In the genomic region with DNA sequence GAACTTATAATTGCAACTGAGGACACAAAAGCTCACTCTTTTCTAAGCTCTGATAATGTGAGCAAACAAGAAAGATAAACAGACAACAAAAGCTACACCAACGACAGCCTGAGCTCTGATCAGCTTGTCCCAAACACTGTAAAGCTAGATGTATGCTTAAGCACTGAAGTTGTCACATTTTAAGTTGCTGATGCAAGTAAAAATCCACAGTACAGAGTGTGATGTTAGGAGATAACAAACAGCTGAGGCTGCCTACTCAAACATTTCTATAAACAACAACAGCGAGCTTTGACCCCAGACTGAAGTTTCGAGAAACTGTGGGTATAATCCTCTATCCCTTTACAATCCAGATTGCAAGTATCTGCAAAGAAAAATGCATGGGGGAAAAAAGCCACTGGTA, we compare ENCODE assay signal across 2 cellular contexts.
TF ChIP-seq lines count a peak whose summit lies in the region.

No MANE protein-coding gene starts in this region.

TF ChIP-seq in K562, 482 proteins besides CTCF, POLR2A, EP300 and RAD21 (continued from another document):
- TF ChIP-seq NFYB (IDR thresholded peaks at IDR 0.05; ENCODE audit: extremely low read depth, insufficient read length) (no peak), ZNF699 (CRISPR knock-in tag; IDR thresholded peaks at IDR 0.05; ENCODE audit: insufficient replicate concordance) (no peak), C11orf30 (IDR thresholded peaks at IDR 0.05; ENCODE audit: low read depth) (peak; percentile 50; the same call in 1 of the 2 replicates), MCM2 (IDR thresholded peaks at IDR 0.05; ENCODE audit: low read depth) (no peak), ASH1L (IDR thresholded peaks at IDR 0.05; ENCODE audit: borderline replicate concordance, low read depth, partially characterized antibody) (no peak)
- TF ChIP-seq, protein P1, sequence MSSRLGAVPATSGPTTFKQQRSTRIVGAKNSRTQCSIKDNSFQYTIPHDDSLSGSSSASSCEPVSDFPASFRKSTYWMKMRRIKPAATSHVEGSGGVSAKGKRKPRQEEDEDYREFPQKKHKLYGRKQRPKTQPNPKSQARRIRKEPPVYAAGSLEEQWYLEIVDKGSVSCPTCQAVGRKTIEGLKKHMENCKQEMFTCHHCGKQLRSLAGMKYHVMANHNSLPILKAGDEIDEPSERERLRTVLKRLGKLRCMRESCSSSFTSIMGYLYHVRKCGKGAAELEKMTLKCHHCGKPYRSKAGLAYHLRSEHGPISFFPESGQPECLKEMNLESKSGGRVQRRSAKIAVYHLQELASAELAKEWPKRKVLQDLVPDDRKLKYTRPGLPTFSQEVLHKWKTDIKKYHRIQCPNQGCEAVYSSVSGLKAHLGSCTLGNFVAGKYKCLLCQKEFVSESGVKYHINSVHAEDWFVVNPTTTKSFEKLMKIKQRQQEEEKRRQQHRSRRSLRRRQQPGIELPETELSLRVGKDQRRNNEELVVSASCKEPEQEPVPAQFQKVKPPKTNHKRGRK (tag; IDR thresholded peaks at IDR 0.05), result no peak

TF ChIP-seq in HepG2, 621 proteins besides CTCF, POLR2A, EP300 and RAD21 (continued from another document and continues in another):
- TF ChIP-seq GATA4 (IDR thresholded peaks at IDR 0.05; ENCODE audit: borderline replicate concordance, low read depth), result peak; percentile 61; the same call in 1 of the 2 replicates
- TF ChIP-seq PHB2 (IDR thresholded peaks at IDR 0.05; ENCODE audit: partially characterized antibody), result no peak
- TF ChIP-seq, protein P2, sequence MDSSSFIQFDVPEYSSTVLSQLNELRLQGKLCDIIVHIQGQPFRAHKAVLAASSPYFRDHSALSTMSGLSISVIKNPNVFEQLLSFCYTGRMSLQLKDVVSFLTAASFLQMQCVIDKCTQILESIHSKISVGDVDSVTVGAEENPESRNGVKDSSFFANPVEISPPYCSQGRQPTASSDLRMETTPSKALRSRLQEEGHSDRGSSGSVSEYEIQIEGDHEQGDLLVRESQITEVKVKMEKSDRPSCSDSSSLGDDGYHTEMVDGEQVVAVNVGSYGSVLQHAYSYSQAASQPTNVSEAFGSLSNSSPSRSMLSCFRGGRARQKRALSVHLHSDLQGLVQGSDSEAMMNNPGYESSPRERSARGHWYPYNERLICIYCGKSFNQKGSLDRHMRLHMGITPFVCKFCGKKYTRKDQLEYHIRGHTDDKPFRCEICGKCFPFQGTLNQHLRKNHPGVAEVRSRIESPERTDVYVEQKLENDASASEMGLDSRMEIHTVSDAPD (CRISPR knock-in tag; IDR thresholded peaks at IDR 0.05), result no peak
- TF ChIP-seq, protein P3, sequence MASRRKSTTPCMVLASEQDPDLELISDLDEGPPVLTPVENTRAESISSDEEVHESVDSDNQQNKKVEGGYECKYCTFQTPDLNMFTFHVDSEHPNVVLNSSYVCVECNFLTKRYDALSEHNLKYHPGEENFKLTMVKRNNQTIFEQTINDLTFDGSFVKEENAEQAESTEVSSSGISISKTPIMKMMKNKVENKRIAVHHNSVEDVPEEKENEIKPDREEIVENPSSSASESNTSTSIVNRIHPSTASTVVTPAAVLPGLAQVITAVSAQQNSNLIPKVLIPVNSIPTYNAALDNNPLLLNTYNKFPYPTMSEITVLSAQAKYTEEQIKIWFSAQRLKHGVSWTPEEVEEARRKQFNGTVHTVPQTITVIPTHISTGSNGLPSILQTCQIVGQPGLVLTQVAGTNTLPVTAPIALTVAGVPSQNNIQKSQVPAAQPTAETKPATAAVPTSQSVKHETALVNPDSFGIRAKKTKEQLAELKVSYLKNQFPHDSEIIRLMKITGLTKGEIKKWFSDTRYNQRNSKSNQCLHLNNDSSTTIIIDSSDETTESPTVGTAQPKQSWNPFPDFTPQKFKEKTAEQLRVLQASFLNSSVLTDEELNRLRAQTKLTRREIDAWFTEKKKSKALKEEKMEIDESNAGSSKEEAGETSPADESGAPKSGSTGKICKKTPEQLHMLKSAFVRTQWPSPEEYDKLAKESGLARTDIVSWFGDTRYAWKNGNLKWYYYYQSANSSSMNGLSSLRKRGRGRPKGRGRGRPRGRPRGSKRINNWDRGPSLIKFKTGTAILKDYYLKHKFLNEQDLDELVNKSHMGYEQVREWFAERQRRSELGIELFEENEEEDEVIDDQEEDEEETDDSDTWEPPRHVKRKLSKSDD (CRISPR knock-in tag; IDR thresholded peaks at IDR 0.05; ENCODE audit: low read depth), result peak; percentile 52; the same call in 1 of the 2 replicates
- TF ChIP-seq, protein P4, sequence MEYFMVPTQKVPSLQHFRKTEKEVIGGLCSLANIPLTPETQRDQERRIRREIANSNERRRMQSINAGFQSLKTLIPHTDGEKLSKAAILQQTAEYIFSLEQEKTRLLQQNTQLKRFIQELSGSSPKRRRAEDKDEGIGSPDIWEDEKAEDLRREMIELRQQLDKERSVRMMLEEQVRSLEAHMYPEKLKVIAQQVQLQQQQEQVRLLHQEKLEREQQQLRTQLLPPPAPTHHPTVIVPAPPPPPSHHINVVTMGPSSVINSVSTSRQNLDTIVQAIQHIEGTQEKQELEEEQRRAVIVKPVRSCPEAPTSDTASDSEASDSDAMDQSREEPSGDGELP (IDR thresholded peaks at IDR 0.05; ENCODE audit: borderline replicate concordance, low read depth), result peak; percentile 97
- TF ChIP-seq, protein P5, sequence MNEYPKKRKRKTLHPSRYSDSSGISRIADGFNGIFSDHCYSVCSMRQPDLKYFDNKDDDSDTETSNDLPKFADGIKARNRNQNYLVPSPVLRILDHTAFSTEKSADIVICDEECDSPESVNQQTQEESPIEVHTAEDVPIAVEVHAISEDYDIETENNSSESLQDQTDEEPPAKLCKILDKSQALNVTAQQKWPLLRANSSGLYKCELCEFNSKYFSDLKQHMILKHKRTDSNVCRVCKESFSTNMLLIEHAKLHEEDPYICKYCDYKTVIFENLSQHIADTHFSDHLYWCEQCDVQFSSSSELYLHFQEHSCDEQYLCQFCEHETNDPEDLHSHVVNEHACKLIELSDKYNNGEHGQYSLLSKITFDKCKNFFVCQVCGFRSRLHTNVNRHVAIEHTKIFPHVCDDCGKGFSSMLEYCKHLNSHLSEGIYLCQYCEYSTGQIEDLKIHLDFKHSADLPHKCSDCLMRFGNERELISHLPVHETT (CRISPR knock-in tag; conservative IDR thresholded peaks at IDR 0.05), result no peak
- TF ChIP-seq, protein P6, sequence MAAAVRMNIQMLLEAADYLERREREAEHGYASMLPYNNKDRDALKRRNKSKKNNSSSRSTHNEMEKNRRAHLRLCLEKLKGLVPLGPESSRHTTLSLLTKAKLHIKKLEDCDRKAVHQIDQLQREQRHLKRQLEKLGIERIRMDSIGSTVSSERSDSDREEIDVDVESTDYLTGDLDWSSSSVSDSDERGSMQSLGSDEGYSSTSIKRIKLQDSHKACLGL (CRISPR knock-in tag; IDR thresholded peaks at IDR 0.05), result no peak
- TF ChIP-seq TEAD3 (CRISPR knock-in tag; optimal IDR thresholded peaks at IDR 0.05; ENCODE audit: borderline replicate concordance), result peak; percentile 29
- peak; percentile 59 for TF ChIP-seq HDAC1 (CRISPR knock-in tag; IDR thresholded peaks at IDR 0.05)
- TF ChIP-seq ZNF292 (CRISPR knock-in tag; IDR thresholded peaks at IDR 0.05; ENCODE audit: borderline replicate concordance, low read depth), result peak; percentile 64; the same call in 1 of the 2 replicates
- TF ChIP-seq DPF2 (CRISPR knock-in tag; IDR thresholded peaks at IDR 0.05; ENCODE audit: borderline replicate concordance, low read depth), result peak; percentile 55; the same call in 1 of the 2 replicates
- no peak for TF ChIP-seq KDM5A (IDR thresholded peaks at IDR 0.05; ENCODE audit: borderline replicate concordance, low read length)
- TF ChIP-seq, protein P7, sequence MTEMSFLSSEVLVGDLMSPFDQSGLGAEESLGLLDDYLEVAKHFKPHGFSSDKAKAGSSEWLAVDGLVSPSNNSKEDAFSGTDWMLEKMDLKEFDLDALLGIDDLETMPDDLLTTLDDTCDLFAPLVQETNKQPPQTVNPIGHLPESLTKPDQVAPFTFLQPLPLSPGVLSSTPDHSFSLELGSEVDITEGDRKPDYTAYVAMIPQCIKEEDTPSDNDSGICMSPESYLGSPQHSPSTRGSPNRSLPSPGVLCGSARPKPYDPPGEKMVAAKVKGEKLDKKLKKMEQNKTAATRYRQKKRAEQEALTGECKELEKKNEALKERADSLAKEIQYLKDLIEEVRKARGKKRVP (CRISPR knock-in tag; IDR thresholded peaks at IDR 0.05), result peak in 1 of 2 experiments; percentile 92; a peak in 2 of 4 replicates
- TF ChIP-seq, protein P8, sequence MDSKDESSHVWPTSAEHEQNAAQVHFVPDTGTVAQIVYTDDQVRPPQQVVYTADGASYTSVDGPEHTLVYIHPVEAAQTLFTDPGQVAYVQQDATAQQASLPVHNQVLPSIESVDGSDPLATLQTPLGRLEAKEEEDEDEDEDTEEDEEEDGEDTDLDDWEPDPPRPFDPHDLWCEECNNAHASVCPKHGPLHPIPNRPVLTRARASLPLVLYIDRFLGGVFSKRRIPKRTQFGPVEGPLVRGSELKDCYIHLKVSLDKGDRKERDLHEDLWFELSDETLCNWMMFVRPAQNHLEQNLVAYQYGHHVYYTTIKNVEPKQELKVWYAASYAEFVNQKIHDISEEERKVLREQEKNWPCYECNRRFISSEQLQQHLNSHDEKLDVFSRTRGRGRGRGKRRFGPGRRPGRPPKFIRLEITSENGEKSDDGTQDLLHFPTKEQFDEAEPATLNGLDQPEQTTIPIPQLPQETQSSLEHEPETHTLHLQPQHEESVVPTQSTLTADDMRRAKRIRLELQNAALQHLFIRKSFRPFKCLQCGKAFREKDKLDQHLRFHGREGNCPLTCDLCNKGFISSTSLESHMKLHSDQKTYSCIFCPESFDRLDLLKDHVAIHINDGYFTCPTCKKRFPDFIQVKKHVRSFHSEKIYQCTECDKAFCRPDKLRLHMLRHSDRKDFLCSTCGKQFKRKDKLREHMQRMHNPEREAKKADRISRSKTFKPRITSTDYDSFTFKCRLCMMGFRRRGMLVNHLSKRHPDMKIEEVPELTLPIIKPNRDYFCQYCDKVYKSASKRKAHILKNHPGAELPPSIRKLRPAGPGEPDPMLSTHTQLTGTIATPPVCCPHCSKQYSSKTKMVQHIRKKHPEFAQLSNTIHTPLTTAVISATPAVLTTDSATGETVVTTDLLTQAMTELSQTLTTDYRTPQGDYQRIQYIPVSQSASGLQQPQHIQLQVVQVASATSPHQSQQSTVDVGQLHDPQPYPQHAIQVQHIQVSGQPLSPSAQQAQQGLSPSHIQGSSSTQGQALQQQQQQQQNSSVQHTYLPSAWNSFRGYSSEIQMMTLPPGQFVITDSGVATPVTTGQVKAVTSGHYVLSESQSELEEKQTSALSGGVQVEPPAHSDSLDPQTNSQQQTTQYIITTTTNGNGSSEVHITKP (CRISPR knock-in tag; IDR thresholded peaks at IDR 0.05; ENCODE audit: low read depth), result no peak
- TF ChIP-seq RARA (CRISPR knock-in tag; IDR thresholded peaks at IDR 0.05), result peak; percentile 54; the same call in 1 of the 2 replicates
- TF ChIP-seq MAZ (IDR thresholded peaks at IDR 0.05; ENCODE audit: borderline replicate concordance, low read depth, low read length), result no peak
- TF ChIP-seq MAZ (CRISPR knock-in tag; IDR thresholded peaks at IDR 0.05; ENCODE audit: low read depth), result no peak; the same call in 1 of the 2 replicates
- TF ChIP-seq, protein P9, sequence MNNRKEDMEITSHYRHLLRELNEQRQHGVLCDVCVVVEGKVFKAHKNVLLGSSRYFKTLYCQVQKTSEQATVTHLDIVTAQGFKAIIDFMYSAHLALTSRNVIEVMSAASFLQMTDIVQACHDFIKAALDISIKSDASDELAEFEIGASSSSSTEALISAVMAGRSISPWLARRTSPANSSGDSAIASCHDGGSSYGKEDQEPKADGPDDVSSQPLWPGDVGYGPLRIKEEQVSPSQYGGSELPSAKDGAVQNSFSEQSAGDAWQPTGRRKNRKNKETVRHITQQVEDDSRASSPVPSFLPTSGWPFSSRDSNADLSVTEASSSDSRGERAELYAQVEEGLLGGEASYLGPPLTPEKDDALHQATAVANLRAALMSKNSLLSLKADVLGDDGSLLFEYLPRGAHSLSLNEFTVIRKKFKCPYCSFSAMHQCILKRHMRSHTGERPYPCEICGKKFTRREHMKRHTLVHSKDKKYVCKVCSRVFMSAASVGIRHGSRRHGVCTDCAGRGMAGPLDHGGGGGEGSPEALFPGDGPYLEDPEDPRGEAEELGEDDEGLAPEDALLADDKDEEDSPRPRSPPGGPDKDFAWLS (CRISPR knock-in tag; IDR thresholded peaks at IDR 0.05; ENCODE audit: borderline replicate concordance), result no peak
- TF ChIP-seq TBX3 (IDR thresholded peaks at IDR 0.05; ENCODE audit: borderline replicate concordance), result peak; percentile 89; the same call in 1 of the 2 replicates
- TF ChIP-seq, protein P10, sequence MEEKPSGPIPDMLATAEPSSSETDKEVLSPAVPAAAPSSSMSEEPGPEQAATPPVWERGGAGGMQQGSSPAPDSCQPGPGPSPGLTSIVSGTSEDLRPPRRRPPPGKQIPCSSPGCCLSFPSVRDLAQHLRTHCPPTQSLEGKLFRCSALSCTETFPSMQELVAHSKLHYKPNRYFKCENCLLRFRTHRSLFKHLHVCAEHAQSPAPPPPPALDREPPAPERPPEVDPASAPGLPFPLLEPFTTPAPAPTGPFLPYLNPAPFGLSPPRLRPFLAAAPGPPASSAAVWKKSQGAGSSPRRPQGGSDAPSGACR (CRISPR knock-in tag; IDR thresholded peaks at IDR 0.05), result no peak
- TF ChIP-seq, protein P11, sequence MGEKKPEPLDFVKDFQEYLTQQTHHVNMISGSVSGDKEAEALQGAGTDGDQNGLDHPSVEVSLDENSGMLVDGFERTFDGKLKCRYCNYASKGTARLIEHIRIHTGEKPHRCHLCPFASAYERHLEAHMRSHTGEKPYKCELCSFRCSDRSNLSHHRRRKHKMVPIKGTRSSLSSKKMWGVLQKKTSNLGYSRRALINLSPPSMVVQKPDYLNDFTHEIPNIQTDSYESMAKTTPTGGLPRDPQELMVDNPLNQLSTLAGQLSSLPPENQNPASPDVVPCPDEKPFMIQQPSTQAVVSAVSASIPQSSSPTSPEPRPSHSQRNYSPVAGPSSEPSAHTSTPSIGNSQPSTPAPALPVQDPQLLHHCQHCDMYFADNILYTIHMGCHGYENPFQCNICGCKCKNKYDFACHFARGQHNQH (CRISPR knock-in tag; IDR thresholded peaks at IDR 0.05), result 0 out of 2 replicates have a peak, but pooled peaks have one; percentile 40
- no peak for TF ChIP-seq SP2 (CRISPR knock-in tag; IDR thresholded peaks at IDR 0.05)
- no peak for TF ChIP-seq SNRNP70 (IDR thresholded peaks at IDR 0.05; ENCODE audit: low read depth, low read length)
- no peak for TF ChIP-seq ZNF234 (CRISPR knock-in tag; conservative IDR thresholded peaks at IDR 0.05)
- TF ChIP-seq ZNF230 (CRISPR knock-in tag; IDR thresholded peaks at IDR 0.05), result no peak
- no peak for TF ChIP-seq ZNF556 (CRISPR knock-in tag; IDR thresholded peaks at IDR 0.05; ENCODE audit: borderline replicate concordance)
- no peak for TF ChIP-seq PLRG1 (conservative IDR thresholded peaks at IDR 0.05)
- peak; percentile 45; the same call in 1 of the 2 replicates for TF ChIP-seq GFI1 (CRISPR knock-in tag; IDR thresholded peaks at IDR 0.05; ENCODE audit: borderline replicate concordance)
- no peak for TF ChIP-seq NCOA1 (CRISPR knock-in tag; IDR thresholded peaks at IDR 0.05)
- TF ChIP-seq, protein P12, sequence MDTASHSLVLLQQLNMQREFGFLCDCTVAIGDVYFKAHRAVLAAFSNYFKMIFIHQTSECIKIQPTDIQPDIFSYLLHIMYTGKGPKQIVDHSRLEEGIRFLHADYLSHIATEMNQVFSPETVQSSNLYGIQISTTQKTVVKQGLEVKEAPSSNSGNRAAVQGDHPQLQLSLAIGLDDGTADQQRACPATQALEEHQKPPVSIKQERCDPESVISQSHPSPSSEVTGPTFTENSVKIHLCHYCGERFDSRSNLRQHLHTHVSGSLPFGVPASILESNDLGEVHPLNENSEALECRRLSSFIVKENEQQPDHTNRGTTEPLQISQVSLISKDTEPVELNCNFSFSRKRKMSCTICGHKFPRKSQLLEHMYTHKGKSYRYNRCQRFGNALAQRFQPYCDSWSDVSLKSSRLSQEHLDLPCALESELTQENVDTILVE (CRISPR knock-in tag; IDR thresholded peaks at IDR 0.05), result 0 out of 2 replicates have a peak, but pooled peaks have one; percentile 16
- TF ChIP-seq ZNF775 (CRISPR knock-in tag; IDR thresholded peaks at IDR 0.05; ENCODE audit: borderline replicate concordance), result no peak
